ENCODE assay signal across 2 cellular contexts in genomic region chr19:49688531-49689132, GRCh38.
TF ChIP-seq lines count a peak whose summit lies in the region.

No MANE protein-coding gene starts in this region.

TF ChIP-seq in HEK293, 187 proteins besides CTCF, POLR2A, EP300 and RAD21:
- TF ChIP-seq PATZ1 (tag by site-specific recombination; IDR thresholded peaks at IDR 0.05), result 0 out of 2 replicates have a peak, but pooled peaks have one; percentile 23
- TF ChIP-seq ZFHX2 (tag by site-specific recombination; conservative IDR thresholded peaks at IDR 0.05), result peak; percentile 24; the same call in 1 of the 2 replicates
- no peak for TF ChIP-seq YY1 (tag by site-specific recombination; IDR thresholded peaks at IDR 0.05)
- TF ChIP-seq ZNF518A (tag by site-specific recombination; conservative IDR thresholded peaks at IDR 0.05; ENCODE audit: low read depth), result no peak
- no peak for TF ChIP-seq ZNF280C (tag by site-specific recombination; IDR thresholded peaks at IDR 0.05)
- TF ChIP-seq ZNF341 (tag by site-specific recombination; IDR thresholded peaks at IDR 0.05; ENCODE audit: low read depth), result peak; percentile 51
- no peak for TF ChIP-seq ZNF175 (tag by site-specific recombination; IDR thresholded peaks at IDR 0.05)
- no peak for TF ChIP-seq ZNF785 (tag by site-specific recombination; IDR thresholded peaks at IDR 0.05)
- TF ChIP-seq SALL2 (tag by site-specific recombination; IDR thresholded peaks at IDR 0.05; ENCODE audit: borderline replicate concordance), result no peak

TF ChIP-seq in H1, 55 proteins besides CTCF, POLR2A, EP300 and RAD21:
- TF ChIP-seq POLR2AphosphoS5 (IDR thresholded peaks at IDR 0.05; ENCODE audit: low read depth, low read length) (peak; percentile 63; the same call in 1 of the 2 replicates), MAFK (IDR thresholded peaks at IDR 0.05; ENCODE audit: low read depth, low read length) (no peak)
